ENCODE assay signal across 8 cellular contexts in the genomic region with DNA sequence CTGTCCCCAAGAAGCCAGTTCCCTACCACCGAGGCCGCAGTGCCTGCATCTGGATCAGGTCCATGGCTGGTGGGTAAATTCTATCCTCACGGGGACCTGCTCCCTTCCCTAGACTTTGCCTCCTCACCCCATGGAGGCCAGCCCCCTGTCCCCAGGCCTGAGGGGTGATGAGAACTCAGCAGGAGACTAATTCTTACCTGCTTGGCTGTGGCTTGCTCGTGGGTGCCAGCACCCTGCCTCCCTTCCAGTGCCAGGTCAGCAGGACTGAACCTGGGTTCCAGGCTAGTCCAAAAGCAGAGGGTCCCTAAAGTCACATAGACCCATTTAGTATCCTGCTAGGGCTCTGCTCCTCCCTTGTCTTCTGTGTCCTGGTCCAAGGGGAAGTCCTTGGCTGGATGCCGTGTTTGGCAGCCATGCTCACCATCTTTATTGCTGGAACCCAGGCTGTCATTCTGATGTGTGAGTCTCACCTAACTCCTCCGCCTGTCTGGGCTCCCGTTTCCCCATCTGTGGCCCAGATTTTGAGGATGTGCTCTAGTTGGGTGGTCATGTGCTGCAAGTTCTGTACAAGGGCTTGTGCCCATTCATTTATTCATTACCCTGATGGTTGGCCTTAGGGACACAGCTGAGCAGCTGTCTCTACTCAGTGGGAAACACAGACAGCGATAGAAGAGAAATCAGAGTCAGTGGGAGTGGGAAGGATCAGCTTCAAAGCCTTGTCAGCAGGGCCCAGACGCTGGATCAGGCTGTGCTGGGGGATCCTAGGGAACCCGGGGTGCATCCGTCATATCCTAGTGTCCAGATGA.
DNase-seq lines count a peak whose midpoint lies in the region; ATAC-seq and TF ChIP-seq lines count a peak whose summit lies in the region.

No MANE protein-coding gene starts in this region.

- peaks cover 6% of the 10 kb centered on the region for H3K36me3 Mint-ChIP-seq in stimulated activated effector memory CD8-positive, alpha-beta T cell treated with anti-CD3 and anti-CD28 coated beads, Interleukin-12 subunit alpha, Interleukin-12 subunit beta, amount 100 ng/mL, for 72 hours

- in situ Hi-C loops in brain microvascular endothelial cell (cut with HindIII; ENCODE audit: low pct_ligation_motif_present, low sequenced_read_pairs): no loop called here

- H3K36me3 ChIP-seq in ES-I3 (ENCODE audit: insufficient read depth, low read length): no peaks in the 10 kb centered on the region
- H3K36me3 ChIP-seq in brain microvascular endothelial cell (replicated peaks): no peaks in the 10 kb centered on the region

- no peaks in the 10 kb centered on the region; the same call in 1 of the 2 replicates for H3K4me1 ChIP-seq in ES-I3 (ENCODE audit: insufficient read depth, low read length)

- H3K9me3 Mint-ChIP-seq in stimulated activated effector memory CD8-positive, alpha-beta T cell treated with anti-CD3 and anti-CD28 coated beads, Interleukin-12 subunit alpha, Interleukin-12 subunit beta, amount 100 ng/mL, for 72 hours: no peaks in the 10 kb centered on the region

- DNase-seq in LNCaP clone FGC (ENCODE audit: low read depth) (peak; percentile 7), brain microvascular endothelial cell (no peak), NCI-H510A treated with DMSO at 0.1 percent for 48 hours (lab: John Stamatoyannopoulos, UW) (no peak), COR-L47 (lab: John Stamatoyannopoulos, UW) (no peak)
- DNase-seq in stimulated activated effector memory CD8-positive, alpha-beta T cell treated with anti-CD3 and anti-CD28 coated beads, Interleukin-12 subunit alpha, Interleukin-12 subunit beta, amount 100 ng/mL, for 72 hours (ENCODE audit: low spot score in 2 of 2): no peak

- H3K9me3 ChIP-seq in ES-I3 (ENCODE audit: control insufficient read depth, insufficient read depth, low read length): no peaks in the 10 kb centered on the region

- peak overlapping the region; percentile 90 for H3K27ac Mint-ChIP-seq in stimulated activated effector memory CD8-positive, alpha-beta T cell treated with anti-CD3 and anti-CD28 coated beads, Interleukin-12 subunit alpha, Interleukin-12 subunit beta, amount 100 ng/mL, for 72 hours

- H3K27me3 ChIP-seq in brain microvascular endothelial cell (replicated peaks): no peaks in the 10 kb centered on the region
- no peaks in the 10 kb centered on the region for H3K27me3 ChIP-seq in layer of hippocampus (ENCODE audit: control insufficient read depth, insufficient read depth, low read length)

- H3K4me3 Mint-ChIP-seq in stimulated activated effector memory CD8-positive, alpha-beta T cell treated with anti-CD3 and anti-CD28 coated beads, Interleukin-12 subunit alpha, Interleukin-12 subunit beta, amount 100 ng/mL, for 72 hours: peak overlapping the region; percentile 90

- peaks cover 30% of the 10 kb centered on the region for H3K4me1 Mint-ChIP-seq in stimulated activated effector memory CD8-positive, alpha-beta T cell treated with anti-CD3 and anti-CD28 coated beads, Interleukin-12 subunit alpha, Interleukin-12 subunit beta, amount 100 ng/mL, for 72 hours

- H3K27ac ChIP-seq in brain microvascular endothelial cell (no peak overlapping the region), layer of hippocampus (ENCODE audit: low read depth, low read length) (peak overlapping the region; percentile 90)

- TF ChIP-seq CTCF in LNCaP clone FGC (IDR thresholded peaks at IDR 0.05; ENCODE audit: control insufficient read depth, extremely low read depth, insufficient read depth): no peak
- no peak for TF ChIP-seq CTCF in brain microvascular endothelial cell (IDR thresholded peaks at IDR 0.05; ENCODE audit: low read depth, low read length, missing control alignments)

- H3K9ac ChIP-seq in ES-I3 (ENCODE audit: low read depth, low read length): peak overlapping the region; percentile 68; the same call in 1 of the 2 replicates

- no peak for ATAC-seq in stimulated activated effector memory CD8-positive, alpha-beta T cell treated with anti-CD3 and anti-CD28 coated beads, Interleukin-12 subunit alpha, Interleukin-12 subunit beta, amount 100 ng/mL, for 72 hours
- ATAC-seq in GM18517 (IDR thresholded peaks at IDR 0.05; ENCODE audit: unreplicated experiment): no peak

- peak overlapping the region; percentile 88 for H3K4me3 ChIP-seq in LNCaP clone FGC (ENCODE audit: low read depth, low read length)
- peak overlapping the region; percentile 92 for H3K4me3 ChIP-seq in brain microvascular endothelial cell (ENCODE audit: low read depth, low read length)
